In the genomic region with DNA sequence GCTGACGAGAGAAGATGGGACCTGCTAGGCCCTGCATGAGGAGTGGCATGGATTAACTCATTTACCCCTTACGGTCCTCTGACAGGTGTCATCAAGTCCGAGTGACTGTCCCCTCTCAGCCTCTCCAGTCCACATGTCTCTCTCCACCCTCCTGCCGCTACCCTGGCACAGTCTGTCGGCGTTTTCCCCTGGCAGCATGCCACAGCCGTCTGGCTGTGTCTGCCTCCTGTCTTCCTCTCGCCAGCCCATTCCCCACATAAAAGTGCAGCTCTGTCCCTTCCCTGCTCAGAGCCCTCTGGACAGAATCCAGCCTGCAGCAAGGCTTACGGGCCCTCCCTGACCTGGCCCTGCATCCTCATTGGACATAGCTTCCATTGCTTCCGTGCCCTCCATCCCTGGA, we compare ENCODE assay signal across 19 cellular contexts. TPM values are rescaled to one million over a fixed set of nuclear protein-coding genes. Genes with fewer than 3 reads are reported as not detected.
A peak's percentile ranks its signal among the peaks of the same experiment; 100 is the strongest.
DNase-seq lines count a peak whose midpoint lies in the region; FAIRE-seq and TF ChIP-seq lines count a peak whose summit lies in the region.
"Had no signal": no experiment of that assay in that cellular context is flagged by ENCODE, and none has a peak within 500 bp of the region (broad histone marks: within the 10 kb centered on the region; RNA-seq: fewer than 3 reads in every experiment).

No MANE protein-coding gene starts in this region.

- peak overlapping the region; percentile 94 for H3K27ac Mint-ChIP-seq in neural crest cell (ENCODE audit: unreplicated experiment)
- H3K27ac Mint-ChIP-seq: activated CD4-positive, alpha-beta T cell treated with anti-CD3 and anti-CD28 coated beads, Interleukin-2, amount 10 ng/mL, durations not matched to agents 7 days and 5 days; dendritic cell treated with granulocyte-macrophage colony-stimulating factor and Interleukin-4, amounts not matched to agents 40 ng/mL and 50 ng/mL, for 4 days; natural killer cell treated with Interleukin-12 subunit alpha and Interleukin-12 subunit beta and Interleukin-15 and Interleukin-18, amount 100 ng/mL, for 72 hours; T-helper 2 cell treated with Interferon-gamma antibody and Interleukin-4, amounts not matched to agents 5 μg/mL and 100 μg/mL, for 36 hours had no signal

- TF ChIP-seq POLR2A in vagina (IDR thresholded peaks at IDR 0.05), result no peak

- no peak overlapping the region for H3K27ac ChIP-seq in small intestine (ENCODE audit: low read depth in 1 of 2, low read length in 1 of 2)
- H3K27ac ChIP-seq in vagina, result no peak overlapping the region
- H3K27ac ChIP-seq: lower lobe of right lung, RWPE1 had no signal

- H3K4me1 ChIP-seq in small intestine (ENCODE audit: control insufficient read depth in 2 of 2, insufficient read depth in 1 of 2, low read depth in 1 of 2, low read length in 1 of 2) (no peaks in the 10 kb centered on the region), vagina (no peaks in the 10 kb centered on the region)
- H3K4me1 ChIP-seq: lower lobe of right lung had no signal

- peaks cover 6% of the 10 kb centered on the region for H3K36me3 Mint-ChIP-seq in neural crest cell (ENCODE audit: low read depth)

- DNase-seq in DMS 273 (lab: John Stamatoyannopoulos, UW; ENCODE audit: unreplicated experiment) (peak; percentile 86), NCI-H524 treated with DMSO at 0.1 percent for 48 hours (lab: John Stamatoyannopoulos, UW) (peak; percentile 92), globus pallidus (ENCODE audit: low spot score) (peak; percentile 35), neural crest cell (ENCODE audit: low read depth, low spot score) (no peak), small intestine (no peak), vagina (ENCODE audit: extremely low spot score in 2 of 2) (no peak), DMS53 (lab: John Stamatoyannopoulos, UW) (no peak)
- no peak for DNase-seq in stimulated activated naive CD4-positive, alpha-beta T cell (lab: John Stamatoyannopoulos, UW)
- DNase-seq: activated CD4-positive, alpha-beta T cell treated with anti-CD3 and anti-CD28 coated beads, Interleukin-2, amount 10 ng/mL, durations not matched to agents 7 days and 5 days; activated T-cell treated with anti-CD3 and anti-CD28 coated beads, Interleukin-2, amount 50 U/mL, for 72 hours; DMS153; KG1; NCI-H1417 treated with DMSO at 0.1 percent for 48 hours; NCI-H774 had no signal

- 83 to 89% (median 84%) methylated on average over 10 of the region's 10 CpGs for WGBS in small intestine, 3 donors

- H3K27me3 Mint-ChIP-seq in neural crest cell (ENCODE audit: low read depth), result no peaks in the 10 kb centered on the region
- H3K27me3 Mint-ChIP-seq: activated CD4-positive, alpha-beta T cell treated with anti-CD3 and anti-CD28 coated beads, Interleukin-2, amount 10 ng/mL, durations not matched to agents 7 days and 5 days; dendritic cell treated with granulocyte-macrophage colony-stimulating factor and Interleukin-4, amounts not matched to agents 40 ng/mL and 50 ng/mL, for 4 days; natural killer cell treated with Interleukin-12 subunit alpha and Interleukin-12 subunit beta and Interleukin-15 and Interleukin-18, amount 100 ng/mL, for 72 hours had no signal

- H3K36me3 ChIP-seq in small intestine (ENCODE audit: control insufficient read depth in 2 of 2, insufficient read depth in 2 of 2, low read length in 2 of 2), result peaks cover 7 to 18% of the 10 kb centered on the region in 2 donors
- H3K36me3 ChIP-seq in vagina, result peaks cover 6 to 79% of the 10 kb centered on the region in 2 donors

- no peak for TF ChIP-seq CTCF in neural crest cell (conservative IDR thresholded peaks at IDR 0.05)
- TF ChIP-seq CTCF in vagina (IDR thresholded peaks at IDR 0.05), result no peak

- FAIRE-seq in small intestine (lab: Jason Lieb, UNC), result no peak

- H3K9me3 Mint-ChIP-seq in neural crest cell, result no peaks in the 10 kb centered on the region
- H3K9me3 Mint-ChIP-seq: activated CD4-positive, alpha-beta T cell treated with anti-CD3 and anti-CD28 coated beads, Interleukin-2, amount 10 ng/mL, durations not matched to agents 7 days and 5 days; activated T-cell treated with anti-CD3 and anti-CD28 coated beads, Interleukin-2, amount 50 U/mL, for 72 hours; dendritic cell treated with granulocyte-macrophage colony-stimulating factor and Interleukin-4, amounts not matched to agents 40 ng/mL and 50 ng/mL, for 4 days; natural killer cell treated with Interleukin-12 subunit alpha and Interleukin-12 subunit beta and Interleukin-15 and Interleukin-18, amount 100 ng/mL, for 72 hours; T-helper 2 cell treated with Interferon-gamma antibody and Interleukin-4, amounts not matched to agents 5 μg/mL and 100 μg/mL, for 36 hours had no signal

- H3K9me3 ChIP-seq in small intestine (ENCODE audit: control insufficient read depth, low read depth) (no peaks in the 10 kb centered on the region), vagina (no peaks in the 10 kb centered on the region)
- H3K9me3 ChIP-seq: lower lobe of right lung had no signal

- no peak overlapping the region for H3K4me3 ChIP-seq in small intestine (ENCODE audit: low read depth in 1 of 2, low read length in 2 of 2)
- H3K4me3 ChIP-seq in vagina, result no peak overlapping the region
- H3K4me3 ChIP-seq: lower lobe of right lung had no signal

- H3K4me3 Mint-ChIP-seq in neural crest cell, result no peak overlapping the region
- H3K4me3 Mint-ChIP-seq: activated CD4-positive, alpha-beta T cell treated with anti-CD3 and anti-CD28 coated beads, Interleukin-2, amount 10 ng/mL, durations not matched to agents 7 days and 5 days; activated T-cell treated with anti-CD3 and anti-CD28 coated beads, Interleukin-2, amount 50 U/mL, for 72 hours; dendritic cell treated with granulocyte-macrophage colony-stimulating factor and Interleukin-4, amounts not matched to agents 40 ng/mL and 50 ng/mL, for 4 days; natural killer cell treated with Interleukin-12 subunit alpha and Interleukin-12 subunit beta and Interleukin-15 and Interleukin-18, amount 100 ng/mL, for 72 hours; T-helper 2 cell treated with Interferon-gamma antibody and Interleukin-4, amounts not matched to agents 5 μg/mL and 100 μg/mL, for 36 hours had no signal

- H3K27me3 ChIP-seq in small intestine (ENCODE audit: control insufficient read depth in 2 of 2, insufficient read depth in 2 of 2, low read length in 2 of 2), result no peaks in the 10 kb centered on the region
- H3K27me3 ChIP-seq in vagina, result no peaks in the 10 kb centered on the region

- intact Hi-C loops in vagina (cut with DNase I), result loop anchor here (10.0 kb wide), 1 partner anchor 252 kb away; no protein-coding TSS in a partner anchor

- H3K4me1 Mint-ChIP-seq in neural crest cell, result peaks cover 19% of the 10 kb centered on the region
- H3K4me1 Mint-ChIP-seq: activated CD4-positive, alpha-beta T cell treated with anti-CD3 and anti-CD28 coated beads, Interleukin-2, amount 10 ng/mL, durations not matched to agents 7 days and 5 days had no signal

RNA-seq across cellular contexts. Expression of gene UBE3B, which starts 45.6 kb away (rescaled TPM):
- total RNA-seq in neural crest cell (35.9 and 38.7 TPM in 2 replicates), vagina (32.2 TPM)
- polyA plus RNA-seq in small intestine, result 10 to 100 TPM; 13.0 to 13.5 (median 13.2) TPM

RNA-seq across cellular contexts. Expression of gene KCTD10, which starts 46.0 kb away (rescaled TPM):
- total RNA-seq in neural crest cell (58.4 and 66.4 TPM in 2 replicates), vagina (86.2 TPM)
- polyA plus RNA-seq in small intestine, result 10 to 100 TPM; 14.3 to 28.4 (median 17.0) TPM

RNA-seq across cellular contexts. Expression of gene MMAB, which starts 50.2 kb away (rescaled TPM):
- total RNA-seq in neural crest cell (84.9 and 95.6 TPM in 2 replicates), vagina (27.7 TPM)
- polyA plus RNA-seq in small intestine, result 10 to 100 TPM; 23.9 to 95.9 (median 30.5) TPM

RNA-seq across cellular contexts. Expression of gene MVK, which starts 50.5 kb away (rescaled TPM):
- total RNA-seq in neural crest cell (59.3 and 63.9 TPM in 2 replicates), vagina (24.1 TPM)
- polyA plus RNA-seq in small intestine, result 10 to 100 TPM; 15.1 to 36.4 (median 17.0) TPM

Comparison
In these comparisons a context has a peak if more than half of its experiments do, and no peak if none do; other contexts are left out.
1. DNase-seq: peak in DMS 273 (single experiment), NCI-H524 treated with DMSO at 0.1 percent for 48 hours (single experiment) and globus pallidus (single experiment); none in neural crest cell (single experiment), small intestine (single experiment), vagina (0 of 2), stimulated activated naive CD4-positive, alpha-beta T cell (0 of 6) and DMS53 (single experiment).